In genomic region chr3:64399205-64399800, GRCh38 we compare ENCODE assay signal across 8 cellular contexts.
DNase-seq lines count a peak whose midpoint lies in the region; ATAC-seq, FAIRE-seq and TF ChIP-seq lines count a peak whose summit lies in the region.

No MANE protein-coding gene starts in this region.

- no peaks in the 10 kb centered on the region for H3K27me3 ChIP-seq in SJSA1 (replicated peaks)

- peak; percentile 32 for DNase-seq in 8988T
- DNase-seq in HS-5 (ENCODE audit: low read depth) = peak; percentile 39
- peak; percentile 48 to 72 for DNase-seq in SJSA1 (ENCODE audit: low read depth in 1 of 2, low spot score in 2 of 2)
- DNase-seq in fibroblast of the aortic adventitia (ENCODE audit: low read depth) = peak; percentile 79
- no peak for DNase-seq in omental fat pad (ENCODE audit: low spot score)
- no peak for DNase-seq in T-cell

- no peaks in the 10 kb centered on the region for H3K9me3 ChIP-seq in SJSA1 (replicated peaks)

- ATAC-seq in omental fat pad (ENCODE audit: low FRiP score) (peak; percentile 48), HG03469 (IDR thresholded peaks at IDR 0.05; ENCODE audit: unreplicated experiment) (no peak), T-cell (replicated peaks in 1 of 4) (no peak)

- H3K9me3 Mint-ChIP-seq in T-cell = no peaks in the 10 kb centered on the region

- H3K36me3 ChIP-seq in SJSA1 = no peaks in the 10 kb centered on the region

- H3K27me3 Mint-ChIP-seq in T-cell = no peaks in the 10 kb centered on the region

- no peak overlapping the region for H3K27ac ChIP-seq in SJSA1

- POLR2A ChIA-PET in T-cell (lab: Charles Lee) = no interaction called here

- no peaks in the 10 kb centered on the region for H3K4me1 Mint-ChIP-seq in T-cell

- H3K4me3 ChIP-seq in SJSA1 = no peak overlapping the region
- H3K4me3 ChIP-seq in fibroblast of the aortic adventitia (ENCODE audit: low read depth, low read length) = no peak overlapping the region

- peaks cover 26% of the 10 kb centered on the region for H3K4me1 ChIP-seq in SJSA1 (replicated peaks)

- peak; percentile 81 for TF ChIP-seq CTCF in fibroblast of the aortic adventitia (IDR thresholded peaks at IDR 0.05; ENCODE audit: insufficient read depth, low read length)
- peak in 1 of 3 donors; percentile 29 for TF ChIP-seq CTCF in omental fat pad (IDR thresholded peaks at IDR 0.05)

- FAIRE-seq in G401.6 (lab: Jason Lieb, UNC) = peak; percentile 56

- H3K36me3 Mint-ChIP-seq in T-cell = no peaks in the 10 kb centered on the region

- H3K27ac Mint-ChIP-seq in T-cell = no peak overlapping the region

- H3K4me3 Mint-ChIP-seq in T-cell = no peak overlapping the region

- CTCF ChIA-PET in T-cell (lab: Charles Lee) = no interaction called here

Comparison
In these comparisons a context has a peak if more than half of its experiments do, and no peak if none do; other contexts are left out.
1. DNase-seq: peak in 8988T (single experiment), HS-5 (single experiment), SJSA1 (2 of 2) and fibroblast of the aortic adventitia (single experiment); none in omental fat pad (single experiment) and T-cell (0 of 34).